Comparison of ENCODE assay signal across 1 cellular context in genomic region chr16:181668-182021, GRCh38.
TF ChIP-seq lines count a peak whose summit lies in the region.

No MANE protein-coding gene starts in this region.

TF ChIP-seq in endothelial cell of umbilical vein, 7 proteins besides CTCF, POLR2A, EP300 and RAD21:
- peak; percentile 9 for TF ChIP-seq POLR2AphosphoS5 (IDR thresholded peaks at IDR 0.05; ENCODE audit: insufficient read depth, low read depth, low read length)
- TF ChIP-seq FOS (IDR thresholded peaks at IDR 0.05; ENCODE audit: borderline replicate concordance, insufficient read depth, low read length) = no peak
- TF ChIP-seq MYC (IDR thresholded peaks at IDR 0.05; ENCODE audit: low read depth, low read length) = no peak
